ENCODE assay signal across 10 cellular contexts in the genomic region with DNA sequence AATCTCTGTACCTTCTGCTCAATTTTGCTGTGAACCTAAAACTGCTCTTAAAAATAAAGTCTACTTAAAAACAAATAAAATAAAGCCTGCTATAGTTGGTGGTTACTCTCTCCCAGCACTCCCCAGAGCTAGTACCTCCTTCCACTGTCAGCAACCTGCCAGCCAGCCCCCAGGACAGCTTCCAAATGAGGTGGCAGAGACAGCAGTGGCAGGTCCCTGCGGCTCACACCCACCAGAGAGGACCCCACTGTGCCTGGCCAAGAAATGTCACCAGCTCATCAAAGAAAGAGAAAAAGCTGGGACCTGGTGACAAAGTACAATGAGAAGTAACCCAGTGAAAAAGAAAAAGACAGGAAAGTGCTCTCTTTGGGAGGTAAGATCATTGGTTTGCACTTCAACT. TPM values are rescaled to one million over a fixed set of nuclear protein-coding genes. Genes with fewer than 3 reads are reported as not detected.
"Had no signal": no experiment of that assay in that cellular context is flagged by ENCODE, and none has a peak within 500 bp of the region (broad histone marks: within the 10 kb centered on the region; RNA-seq: fewer than 3 reads in every experiment).

No MANE protein-coding gene starts in this region.

- H3K4me3 Mint-ChIP-seq: nephron progenitor cell had no signal

- H3K4me1 ChIP-seq: SJCRH30, upper lobe of left lung had no signal

- H3K9me3 ChIP-seq: esophagus muscularis mucosa, upper lobe of left lung had no signal

- H3K27ac ChIP-seq: SJCRH30, stomach, upper lobe of left lung had no signal

- ATAC-seq: activated CD4-positive, CD25-positive, alpha-beta regulatory T cell treated with anti-CD3 and anti-CD28 coated beads, Interleukin-2, amount 50 U/mL, for 24 hours; left colon had no signal

- DNase-seq: dermis blood vessel endothelial cell, left colon, nephron progenitor cell, SJCRH30, stomach had no signal

- H3K4me1 Mint-ChIP-seq: nephron progenitor cell had no signal

- H3K4me3 ChIP-seq: esophagus muscularis mucosa, SJCRH30, stomach, upper lobe of left lung had no signal

- H3K27me3 ChIP-seq: esophagus muscularis mucosa, SJCRH30, stomach, upper lobe of left lung had no signal

- H3K27ac Mint-ChIP-seq: nephron progenitor cell had no signal

RNA-seq across cellular contexts. Expression of a gene that starts 28.3 kb away (rescaled TPM):
- total RNA-seq: dermis blood vessel endothelial cell, fibroblast of villous mesenchyme, osteocyte, SJCRH30 had no signal
